In the genomic region with DNA sequence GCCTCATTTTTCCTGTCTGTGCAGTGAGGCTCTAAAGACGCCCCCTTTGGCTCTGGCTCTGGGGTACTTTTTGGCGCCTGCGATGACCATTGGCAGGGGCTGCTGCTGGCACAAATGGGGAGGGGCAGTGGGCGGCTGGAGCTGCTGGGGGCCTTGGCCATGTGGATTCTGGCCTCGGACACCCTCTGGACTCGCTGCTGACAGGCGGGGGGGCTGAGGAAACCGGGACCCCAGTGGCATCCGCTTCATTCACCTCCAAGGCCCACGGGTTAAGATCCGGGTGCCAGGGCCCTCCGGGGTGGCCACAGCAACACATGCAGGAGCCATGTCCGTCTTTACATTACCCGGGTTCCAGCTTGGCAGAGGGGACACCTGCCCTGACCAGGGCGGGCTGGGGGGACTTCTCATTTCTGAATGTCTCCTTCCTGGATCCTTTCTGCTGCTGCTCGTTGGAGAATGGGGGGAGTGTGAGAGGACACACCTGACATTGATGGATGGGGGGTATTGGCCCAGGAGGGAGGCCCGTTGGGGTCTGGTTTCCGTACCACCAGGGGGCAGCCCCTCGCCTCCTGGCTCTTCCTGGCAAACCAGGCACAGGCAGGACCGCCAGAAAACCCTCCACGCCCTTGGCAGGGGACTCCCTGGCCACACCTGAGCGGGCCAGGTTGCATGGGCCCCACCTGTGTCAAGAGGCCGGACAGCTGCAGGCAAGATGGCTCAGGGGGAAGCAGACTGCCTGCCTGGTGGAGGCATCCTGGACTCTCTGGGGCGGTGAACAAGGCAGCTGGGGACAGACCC, we compare ENCODE assay signal across 16 cellular contexts. TPM values are rescaled to one million over a fixed set of nuclear protein-coding genes. Genes with fewer than 3 reads are reported as not detected.
A peak's percentile ranks its signal among the peaks of the same experiment; 100 is the strongest.
DNase-seq lines count a peak whose midpoint lies in the region; ATAC-seq and TF ChIP-seq lines count a peak whose summit lies in the region.
"Had no signal": no experiment of that assay in that cellular context is flagged by ENCODE, and none has a peak within 500 bp of the region (broad histone marks: within the 10 kb centered on the region; RNA-seq: fewer than 3 reads in every experiment).

No MANE protein-coding gene starts in this region.

- ATAC-seq in GM21528 (IDR thresholded peaks at IDR 0.05; ENCODE audit: low FRiP score, unreplicated experiment): no peak

- H3K9me3 Mint-ChIP-seq in endothelial cell (ENCODE audit: unreplicated experiment) (no peaks in the 10 kb centered on the region), type B pancreatic cell (no peaks in the 10 kb centered on the region)
- H3K9me3 Mint-ChIP-seq: activated T-cell treated with anti-CD3 and anti-CD28 coated beads, Interleukin-2, amount 50 U/mL, for 24 hours had no signal

- H3K27ac Mint-ChIP-seq in endothelial cell (ENCODE audit: unreplicated experiment) (no peak overlapping the region), type B pancreatic cell (peak overlapping the region; percentile 23)
- H3K27ac Mint-ChIP-seq: activated T-cell treated with anti-CD3 and anti-CD28 coated beads, Interleukin-2, amount 50 U/mL, for 24 hours; B cell had no signal

- H3K27ac ChIP-seq in left ventricle myocardium inferior (replicated peaks): no peak overlapping the region
- no peak overlapping the region for H3K27ac ChIP-seq in right atrium auricular region
- H3K27ac ChIP-seq: HL-60, ovary had no signal

- H3K4me3 ChIP-seq in left ventricle myocardium inferior (no peak overlapping the region), right atrium auricular region (no peak overlapping the region)
- H3K4me3 ChIP-seq: ovary had no signal

- H3K36me3 ChIP-seq in left ventricle myocardium inferior (peaks cover 12% of the 10 kb centered on the region), right atrium auricular region (peaks cover 7% of the 10 kb centered on the region)
- H3K36me3 ChIP-seq: ovary had no signal

- H3K4me1 Mint-ChIP-seq in endothelial cell (ENCODE audit: unreplicated experiment): no peaks in the 10 kb centered on the region
- peaks cover 4% of the 10 kb centered on the region for H3K4me1 Mint-ChIP-seq in type B pancreatic cell (ENCODE audit: unreplicated experiment)
- H3K4me1 Mint-ChIP-seq: B cell had no signal

- H3K4me3 Mint-ChIP-seq in endothelial cell (ENCODE audit: unreplicated experiment) (no peak overlapping the region), type B pancreatic cell (no peak overlapping the region)
- H3K4me3 Mint-ChIP-seq: activated T-cell treated with anti-CD3 and anti-CD28 coated beads, Interleukin-2, amount 50 U/mL, for 24 hours; B cell had no signal

- DNase-seq in left ventricle myocardium inferior (no peak), right atrium auricular region (ENCODE audit: low spot score) (no peak), NCI-H69 (lab: John Stamatoyannopoulos, UW) (peak; percentile 28), endothelial cell (ENCODE audit: low spot score) (peak; percentile 38), type B pancreatic cell (ENCODE audit: extremely low spot score, unreplicated experiment) (no peak), posterior vena cava (ENCODE audit: low spot score) (no peak)
- no peak for DNase-seq in stimulated activated CD4-positive, alpha-beta T cell treated with anti-CD3 and anti-CD28 coated beads, Interleukin-12 subunit alpha, Interleukin-12 subunit beta, amount 100 ng/mL, for 4 hours
- DNase-seq: activated CD4-positive, alpha-beta T cell treated with anti-CD3 and anti-CD28 coated beads for 1 hour; activated T-cell treated with anti-CD3 and anti-CD28 coated beads, Interleukin-2, amount 50 U/mL, for 24 hours; mesenchymal stem cell; MV-4-11; NCI-H748 treated with DMSO at 0.1 percent for 48 hours; ovary had no signal

- peak; percentile 23 for TF ChIP-seq CTCF in left ventricle myocardium inferior (IDR thresholded peaks at IDR 0.05; ENCODE audit: borderline replicate concordance)
- TF ChIP-seq CTCF in right atrium auricular region (IDR thresholded peaks at IDR 0.05): no peak
- TF ChIP-seq CTCF in endothelial cell (IDR thresholded peaks at IDR 0.05; ENCODE audit: unreplicated experiment): peak; percentile 11
- TF ChIP-seq CTCF in type B pancreatic cell (conservative IDR thresholded peaks at IDR 0.05): peak; percentile 58

- H3K27me3 ChIP-seq in left ventricle myocardium inferior (ENCODE audit: low read depth) (no peaks in the 10 kb centered on the region), right atrium auricular region (no peaks in the 10 kb centered on the region)
- H3K27me3 ChIP-seq: ovary had no signal

- H3K9me3 ChIP-seq in left ventricle myocardium inferior (replicated peaks) (peaks cover 3% of the 10 kb centered on the region), right atrium auricular region (peaks cover under 1 to 2% of the 10 kb centered on the region in 2 donors)
- H3K9me3 ChIP-seq: ovary had no signal

- H3K36me3 Mint-ChIP-seq in endothelial cell (ENCODE audit: low read depth, unreplicated experiment) (peaks cover under 1% of the 10 kb centered on the region), type B pancreatic cell (peaks cover under 1% of the 10 kb centered on the region)

- H3K4me1 ChIP-seq in left ventricle myocardium inferior (peaks cover 73% of the 10 kb centered on the region), right atrium auricular region (peaks cover 0 to 58% of the 10 kb centered on the region in 2 donors)

- H3K27me3 Mint-ChIP-seq in endothelial cell (ENCODE audit: unreplicated experiment) (peaks cover 1% of the 10 kb centered on the region), type B pancreatic cell (no peaks in the 10 kb centered on the region)
- H3K27me3 Mint-ChIP-seq: activated T-cell treated with anti-CD3 and anti-CD28 coated beads, Interleukin-2, amount 50 U/mL, for 24 hours; B cell had no signal

- intact Hi-C loops in left ventricle myocardium inferior (cut with micrococcal nuclease): no loop called here
- intact Hi-C loops in posterior vena cava (cut with DNase I): no loop called here

RNA-seq across cellular contexts. Expression of a gene that starts 21.8 kb away (rescaled TPM):
- total RNA-seq in left ventricle myocardium inferior (34.2 TPM), right atrium auricular region (10 to 100 TPM; 37.1 to 55.7 TPM), endothelial cell (ENCODE audit: unreplicated experiment) (23.9 TPM), type B pancreatic cell (ENCODE audit: low replicate concordance) (101 and 112 TPM in 2 replicates), posterior vena cava (10 to 100 TPM; 57.2 to 62.5 TPM)

RNA-seq across cellular contexts. Expression of a gene that starts 53.8 kb away (rescaled TPM):
- 0.44 TPM for total RNA-seq in left ventricle myocardium inferior
- total RNA-seq in right atrium auricular region: under 1 TPM in 1 of 2 donors, not detected in 1; 0.15 TPM
- 9.1 TPM for total RNA-seq in endothelial cell (ENCODE audit: unreplicated experiment)
- 13.7 and 39.9 TPM in 2 replicates for total RNA-seq in type B pancreatic cell (ENCODE audit: low replicate concordance)
- under 1 TPM; 0.19 to 0.56 TPM for total RNA-seq in posterior vena cava

Comparison
In these comparisons a context has a peak if more than half of its experiments do, and no peak if none do; other contexts are left out.
1. CTCF ChIP-seq: peak in left ventricle myocardium inferior (single experiment), endothelial cell (single experiment) and type B pancreatic cell (single experiment); none in right atrium auricular region (0 of 2).
2. DNase-seq: peak in NCI-H69 (single experiment) and endothelial cell (single experiment); none in left ventricle myocardium inferior (single experiment), right atrium auricular region (single experiment), type B pancreatic cell (single experiment), stimulated activated CD4-positive, alpha-beta T cell treated with anti-CD3 and anti-CD28 coated beads, Interleukin-12 subunit alpha, Interleukin-12 subunit beta, amount 100 ng/mL, for 4 hours (single experiment) and posterior vena cava (single experiment).